2 cellular contexts compared by ENCODE assay signal in genomic region chr2:101111262-101111838, GRCh38.
TF ChIP-seq lines count a peak whose summit lies in the region.

No MANE protein-coding gene starts in this region.

TF ChIP-seq in IMR-90, 13 proteins besides CTCF, POLR2A, EP300 and RAD21:
- TF ChIP-seq BHLHE40 (IDR thresholded peaks at IDR 0.05; ENCODE audit: low read depth, low read length) = no peak
- TF ChIP-seq SMC3 (IDR thresholded peaks at IDR 0.05; ENCODE audit: low read depth, low read length) = no peak
- no peak for TF ChIP-seq CEBPB (IDR thresholded peaks at IDR 0.05; ENCODE audit: low read depth, low read length)
- no peak for TF ChIP-seq MAZ (IDR thresholded peaks at IDR 0.05; ENCODE audit: borderline replicate concordance, low read depth, low read length)
- no peak for TF ChIP-seq MXI1 (IDR thresholded peaks at IDR 0.05; ENCODE audit: borderline replicate concordance, low read depth, low read length)
- no peak for TF ChIP-seq USF2 (IDR thresholded peaks at IDR 0.05; ENCODE audit: low read depth, low read length)
- no peak for TF ChIP-seq FOS (IDR thresholded peaks at IDR 0.05; ENCODE audit: low read depth, low read length)
- TF ChIP-seq RFX5 (IDR thresholded peaks at IDR 0.05; ENCODE audit: low read depth, low read length) = no peak
- no peak for TF ChIP-seq CHD1 (IDR thresholded peaks at IDR 0.05; ENCODE audit: low read depth, low read length)

TF ChIP-seq in H1, 55 proteins besides CTCF, POLR2A, EP300 and RAD21:
- TF ChIP-seq FOSL1 (IDR thresholded peaks at IDR 0.05; ENCODE audit: insufficient read depth, low read depth, low read length) = no peak
- TF ChIP-seq MAX (IDR thresholded peaks at IDR 0.05) = no peak
- no peak for TF ChIP-seq SUZ12 (IDR thresholded peaks at IDR 0.05; ENCODE audit: low read length)
- no peak for TF ChIP-seq CHD1 (IDR thresholded peaks at IDR 0.05; ENCODE audit: low read depth, low read length)
- TF ChIP-seq EZH2 (IDR thresholded peaks at IDR 0.05; ENCODE audit: low read depth, low read length, severe bottlenecking) = no peak
- TF ChIP-seq TBP (IDR thresholded peaks at IDR 0.05; ENCODE audit: low read depth, low read length) = no peak
- TF ChIP-seq RFX5 (IDR thresholded peaks at IDR 0.05; ENCODE audit: borderline replicate concordance, low read depth, low read length) = no peak
